Comparison of ENCODE assay signal across 7 cellular contexts in the genomic region with DNA sequence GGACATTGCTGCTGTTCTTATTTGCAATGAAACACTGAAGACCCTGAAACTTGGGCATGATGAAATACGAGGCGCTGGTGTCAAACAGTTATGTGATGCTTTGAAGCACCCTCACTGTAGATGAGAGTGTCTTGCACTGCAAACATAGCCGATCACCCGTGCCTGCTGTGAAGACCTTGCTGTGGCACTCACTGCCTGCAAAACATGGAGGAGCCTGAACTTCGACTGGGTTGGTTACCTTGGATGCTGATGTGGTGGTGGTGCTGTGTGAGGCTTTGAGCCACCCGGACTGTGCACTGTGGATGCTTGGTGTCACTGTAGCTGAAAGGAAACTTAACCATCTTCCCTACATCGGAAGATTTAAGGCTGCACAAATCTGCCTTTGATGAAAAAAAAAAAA.
"Had no signal": no experiment of that assay in that cellular context is flagged by ENCODE, and none has a peak within 500 bp of the region (broad histone marks: within the 10 kb centered on the region; RNA-seq: fewer than 3 reads in every experiment).

No MANE protein-coding gene starts in this region.

- H3K4me1 Mint-ChIP-seq: IgD-negative memory B cell had no signal

- H3K4me3 ChIP-seq: K562 had no signal

- FAIRE-seq: HepG2, HTR-8/SVneo, K562 had no signal

- DNase-seq: IMR-90, KBM-7 had no signal

- H3K27ac ChIP-seq: HL-60 had no signal

- H3K36me3 Mint-ChIP-seq: IgD-negative memory B cell had no signal

- ATAC-seq: HepG2, K562 had no signal

- H3K4me3 Mint-ChIP-seq: IgD-negative memory B cell had no signal
